ENCODE assay signal across 10 cellular contexts in genomic region chr3:134333522-134334181, GRCh38. TPM values are rescaled to one million over a fixed set of nuclear protein-coding genes. Genes with fewer than 3 reads are reported as not detected.
DNase-seq lines count a peak whose midpoint lies in the region; ATAC-seq, FAIRE-seq and TF ChIP-seq lines count a peak whose summit lies in the region.
"Had no signal": no experiment of that assay in that cellular context is flagged by ENCODE, and none has a peak within 500 bp of the region (broad histone marks: within the 10 kb centered on the region; RNA-seq: fewer than 3 reads in every experiment).

No MANE protein-coding gene starts in this region.

- H3K36me3 ChIP-seq in K562 (ENCODE audit: control insufficient read depth, insufficient read depth, low read length) (no peaks in the 10 kb centered on the region), left lung (no peaks in the 10 kb centered on the region), transverse colon (no peaks in the 10 kb centered on the region), kidney (ENCODE audit: control insufficient read depth in 1 of 2, insufficient read depth in 2 of 2, low read length in 2 of 2) (no peaks in the 10 kb centered on the region)
- H3K36me3 ChIP-seq: neutrophil had no signal

- no peak overlapping the region for H3K27ac ChIP-seq in K562 (ENCODE audit: extremely low read depth, low read depth, low read length)
- H3K27ac ChIP-seq in left lung: peak overlapping the region; percentile 65 to 67
- H3K27ac ChIP-seq in transverse colon: peak overlapping the region; percentile 62 to 76 (median 73)
- H3K27ac ChIP-seq in kidney (ENCODE audit: low read depth in 2 of 2, low read length in 2 of 2): no peak overlapping the region
- no peak overlapping the region for H3K27ac ChIP-seq in foreskin keratinocyte
- H3K27ac ChIP-seq: neutrophil had no signal

- H3K4me3 ChIP-seq in K562 (no peak overlapping the region), left lung (no peak overlapping the region), transverse colon (no peak overlapping the region), kidney (ENCODE audit: low read length in 2 of 2) (no peak overlapping the region)

- TF ChIP-seq POLR2A in K562 (conservative IDR thresholded peaks at IDR 0.05) (no peak), transverse colon (IDR thresholded peaks at IDR 0.05) (no peak)

- no peak for TF ChIP-seq EP300 in K562 (IDR thresholded peaks at IDR 0.05; ENCODE audit: low read length)
- TF ChIP-seq EP300 in transverse colon (IDR thresholded peaks at IDR 0.05; ENCODE audit: low read depth): no peak

- BruUV-seq in K562 (replicated peaks; lab: Mats Ljungman, UMichigan): no TSS peak

- intact Hi-C loops in K562 (cut with micrococcal nuclease) (no loop called here), left lung (cut with DNase I) (no loop called here), transverse colon (cut with DNase I; ENCODE audit: low total_unique reads) (loop anchor here (5.0 kb wide), 1 partner anchor 1809 kb away; no protein-coding TSS in a partner anchor), kidney (cut with DNase I) (no loop called here)

- CTCF ChIA-PET in K562 (lab: Yijun Ruan, JAX; ENCODE audit: low intra/inter-chr PET ratio): no interaction called here

- no peak overlapping the region for H3K9ac ChIP-seq in K562 (ENCODE audit: insufficient read depth in 1 of 2, low read depth in 2 of 2, low read length in 2 of 2)
- H3K9ac ChIP-seq in kidney (ENCODE audit: low read length in 2 of 2): no peak overlapping the region

- H3K4me2 ChIP-seq in K562 (ENCODE audit: insufficient read depth, low read length): no peak overlapping the region

- whole genome bisulfite sequencing in K562 (ENCODE audit: insufficient coverage, low coverage, missing lambda C conversion rate): 0% methylated on average over 7 of the region's 10 CpGs
- 69 to 73% methylated on average over 7 to 10 of the region's 10 CpGs for WGBS in transverse colon (ENCODE audit: low coverage in 1 of 2), 2 donors

- no peak overlapping the region for H2AFZ ChIP-seq in K562 (ENCODE audit: low read depth, low read length)

- TF ChIP-seq CTCF in K562 (IDR thresholded peaks at IDR 0.05 in 2 of 3, conservative IDR thresholded peaks at IDR 0.05 in 1 of 3; ENCODE audit: insufficient read depth in 2 of 3, low read depth in 1 of 3, low read length in 3 of 3) (no peak), left lung (IDR thresholded peaks at IDR 0.05) (no peak), transverse colon (IDR thresholded peaks at IDR 0.05) (no peak), kidney (IDR thresholded peaks at IDR 0.05; ENCODE audit: borderline replicate concordance, extremely low read depth, insufficient read depth) (no peak), foreskin keratinocyte (conservative IDR thresholded peaks at IDR 0.05) (no peak)

- POLR2A ChIA-PET in K562 (lab: Yijun Ruan, JAX): no interaction called here

- H3K4me1 ChIP-seq in K562 (replicated peaks in 1 of 2; ENCODE audit: control insufficient read depth in 2 of 2, insufficient read depth in 2 of 2, low read length in 2 of 2) (no peaks in the 10 kb centered on the region), left lung (peaks cover 27 to 35% of the 10 kb centered on the region in 2 donors), transverse colon (peaks cover 19 to 41% (median 30%) of the 10 kb centered on the region in 4 donors), kidney (ENCODE audit: control insufficient read depth in 1 of 2, insufficient read depth in 1 of 2, low read depth in 1 of 2, low read length in 2 of 2) (peaks cover 19 to 32% of the 10 kb centered on the region in 2 donors), foreskin keratinocyte (peaks cover 35% of the 10 kb centered on the region)

- in situ Hi-C loops in K562 (cut with MboI): no loop called here
- in situ Hi-C loops in transverse colon (cut with MboI; ENCODE audit: low pct_ligation_motif_present in 1 of 4, low pct_unique_long_range_greater_than_20kb in 1 of 4, low sequenced_read_pairs in 3 of 4): no loop called here

- peak; percentile 84 for DNase-seq in HS-27A (ENCODE audit: low read depth)
- DNase-seq in K562 (ENCODE audit: extremely low read depth in 1 of 4, low spot score in 3 of 4): no peak
- peak in 1 of 2 donors; percentile 31 for DNase-seq in left lung
- no peak for DNase-seq in transverse colon
- DNase-seq in Kasumi-1 (lab: John Stamatoyannopoulos, UW): no peak
- DNase-seq in kidney: no peak
- DNase-seq in foreskin keratinocyte: no peak

- no peaks in the 10 kb centered on the region for H3K79me2 ChIP-seq in K562 (ENCODE audit: control insufficient read depth, insufficient read depth, low read length)

- no peak for TF ChIP-seq RAD21 in K562 (CRISPR knock-in tag; conservative IDR thresholded peaks at IDR 0.05 in 1 of 2, IDR thresholded peaks at IDR 0.05 in 1 of 2)

- no peaks in the 10 kb centered on the region for H4K20me1 ChIP-seq in K562 (replicated peaks; ENCODE audit: control insufficient read depth, insufficient read depth, low read length)

- no peaks in the 10 kb centered on the region for H3K9me3 ChIP-seq in K562 (replicated peaks; ENCODE audit: control insufficient read depth, insufficient read depth, low read depth, low read length)
- no peaks in the 10 kb centered on the region for H3K9me3 ChIP-seq in left lung
- no peaks in the 10 kb centered on the region for H3K9me3 ChIP-seq in transverse colon
- H3K9me3 ChIP-seq in kidney (ENCODE audit: control insufficient read depth in 1 of 2, low read length in 2 of 2): no peaks in the 10 kb centered on the region
- H3K9me3 ChIP-seq: neutrophil had no signal

- FAIRE-seq in K562 (lab: Jason Lieb, UNC) (no peak), kidney (lab: Jason Lieb, UNC) (no peak)
- FAIRE-seq: colon had no signal

- ATAC-seq in K562 (peak; percentile 35; the same call in 2 of the 3 replicates), left lung (no peak), HG03520 (IDR thresholded peaks at IDR 0.05; ENCODE audit: unreplicated experiment) (no peak), foreskin keratinocyte (no peak)

- no peaks in the 10 kb centered on the region for H3K9me1 ChIP-seq in K562 (ENCODE audit: control insufficient read depth, insufficient read depth, low read length)

- H3K27me3 ChIP-seq in K562 (ENCODE audit: control insufficient read depth in 2 of 2, insufficient read depth in 2 of 2, low read length in 2 of 2) (peaks cover 0 to 22% of the 10 kb centered on the region in 2 experiments; a peak in 2 of 5 replicates), left lung (no peaks in the 10 kb centered on the region), transverse colon (no peaks in the 10 kb centered on the region), foreskin keratinocyte (no peaks in the 10 kb centered on the region)

TF ChIP-seq in K562, 482 proteins besides CTCF, POLR2A, EP300 and RAD21 (continues in another document):
- TF ChIP-seq MNT (conservative IDR thresholded peaks at IDR 0.05): no peak
- TF ChIP-seq CHCHD3 (CRISPR knock-in tag; IDR thresholded peaks at IDR 0.05): no peak
- TF ChIP-seq GATAD2B (IDR thresholded peaks at IDR 0.05; ENCODE audit: borderline replicate concordance): no peak
- TF ChIP-seq RBM25 (IDR thresholded peaks at IDR 0.05; ENCODE audit: low read depth, low read length, severe bottlenecking): no peak
- TF ChIP-seq BRF2 (IDR thresholded peaks at IDR 0.05; ENCODE audit: borderline replicate concordance, insufficient read depth, insufficient read length): no peak
- TF ChIP-seq NCOA6 (IDR thresholded peaks at IDR 0.05): no peak
- no peak for TF ChIP-seq ZNF785 (CRISPR knock-in tag; IDR thresholded peaks at IDR 0.05)

RNA-seq across cellular contexts. Expression of gene AMOTL2, which starts 40.6 kb away (rescaled TPM):
- 0.07 TPM in 1 of 2 replicates, not detected in the other for total RNA-seq in K562 (2011; cell fraction: chromatin; rRNA removed; ENCODE audit: low replicate concordance)
- total RNA-seq in K562 (2011; cell fraction: nucleolus; rRNA removed): not detected in 2 replicates
- total RNA-seq in K562 (2011; cell fraction: nucleoplasm; rRNA removed): not detected in 2 replicates
- not detected in 2 replicates for total RNA-seq in K562 (2014; rRNA removed)
- not detected in 2 replicates for total RNA-seq in K562 (2014; rRNA removed; fragmentation: Illumina TruSeq; extraction: Trizol)
- total RNA-seq in K562 (2015; rRNA removed; fragmentation: Illumina TruSeq; extraction: Trizol): not detected in 2 replicates
- total RNA-seq in K562 (2021): 0.31 and 0.54 TPM in 2 replicates
- polyA plus RNA-seq in K562 (2011; rRNA removed): not detected in 2 replicates
- 0.01 TPM in 2 replicates for polyA plus RNA-seq in K562 (2011; cell fraction: cytosol; rRNA removed)
- 0.04 TPM in 1 of 2 replicates, not detected in the other for polyA plus RNA-seq in K562 (2011; cell fraction: nucleus; rRNA removed)
- polyA plus RNA-seq in K562 (2012): not detected in 2 replicates
- not detected in 2 replicates for polyA plus RNA-seq in K562 (2014; fragmentation: Illumina TruSeq; extraction: Trizol)
- polyA plus RNA-seq in K562 (2014; fragmentation: Nextera tagmentation; extraction: Ambion mirVana): not detected
- 0.12 TPM in 1 of 2 replicates, not detected in the other for polyA plus RNA-seq in K562 (2014; rRNA removed)
- polyA minus RNA-seq in K562 (2011; rRNA and poly(A)+ RNA removed): not detected in 2 replicates
- polyA minus RNA-seq in K562 (2011; cell fraction: cytosol; rRNA and poly(A)+ RNA removed): 0.46 TPM in 1 of 2 replicates, not detected in the other
- not detected in 2 replicates for polyA minus RNA-seq in K562 (2011; cell fraction: nucleus; rRNA and poly(A)+ RNA removed)
- total RNA-seq in left lung: 100 to 1,000 TPM in 1 of 2 donors, 10 to 100 TPM in 1; 69.2 to 106 TPM
- total RNA-seq in transverse colon: 10 to 100 TPM; 14.5 to 50.9 (median 23.8) TPM
- 83.5 TPM for total RNA-seq in kidney
- 19.5 TPM for polyA plus RNA-seq in kidney (ENCODE audit: insufficient read depth, low read depth, low replicate concordance)
- 79.5 and 86.7 TPM in 2 replicates for total RNA-seq in foreskin keratinocyte
- polyA plus RNA-seq in foreskin keratinocyte: 22.1 and 29.6 TPM in 2 replicates

Comparison
In these comparisons a context has a peak if more than half of its experiments do, and no peak if none do; other contexts are left out.
1. H3K27ac ChIP-seq: peak in left lung (2 of 2) and transverse colon (4 of 4); none in K562 (single experiment), kidney (0 of 2) and foreskin keratinocyte (single experiment).
2. RNA of gene AMOTL2, which starts 40.6 kb away (total RNA-seq): 69.2 to 106 TPM in left lung, 79.5 to 86.7 TPM in foreskin keratinocyte, 83.5 TPM in kidney (single experiment) and 14.5 to 50.9 TPM in transverse colon; 0.07 to 0.54 TPM in K562; every median in the first group is over 10 times any median in the second.